In the genomic region with DNA sequence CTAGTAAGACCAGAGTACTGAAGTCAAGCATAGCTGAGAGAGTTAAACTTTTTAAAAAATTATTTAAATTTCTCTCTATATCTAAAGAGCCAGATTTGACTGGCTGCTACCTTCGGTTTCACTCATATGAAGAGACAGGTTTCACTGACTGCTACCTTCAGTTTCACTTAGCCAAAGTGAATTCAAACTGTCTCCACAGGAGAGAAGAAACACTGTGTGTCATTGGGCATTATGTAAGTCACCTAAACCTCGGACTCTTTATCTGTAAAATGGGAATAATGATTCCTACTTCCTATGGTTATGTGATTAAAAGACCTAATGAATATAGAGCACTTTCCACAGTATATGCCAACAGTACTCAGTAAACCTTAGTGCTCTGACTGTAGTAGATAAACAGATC, we compare ENCODE assay signal across 11 cellular contexts. TPM values are rescaled to one million over a fixed set of nuclear protein-coding genes. Genes with fewer than 3 reads are reported as not detected.
DNase-seq lines count a peak whose midpoint lies in the region; ATAC-seq and TF ChIP-seq lines count a peak whose summit lies in the region.
"Had no signal": no experiment of that assay in that cellular context is flagged by ENCODE, and none has a peak within 500 bp of the region (broad histone marks: within the 10 kb centered on the region; RNA-seq: fewer than 3 reads in every experiment).

No MANE protein-coding gene starts in this region.

- H4K91ac ChIP-seq in mesenchymal stem cell (ENCODE audit: low read length), result no peak overlapping the region

- DNase-seq in Caco-2 (no peak), breast epithelium (ENCODE audit: low spot score in 2 of 2) (no peak), HUDEP-2 (lab: John Stamatoyannopoulos, UW; ENCODE audit: unreplicated experiment in 76 of 76) (no peak), mesenchymal stem cell (no peak)
- no peak for DNase-seq in activated T-cell treated with anti-CD3 and anti-CD28 coated beads, Interleukin-2, amount 50 U/mL, for 24 hours
- DNase-seq in activated CD4-positive, alpha-beta T cell treated with anti-CD3 and anti-CD28 coated beads for 4 hours, result no peak

- no TSS peak for BruUV-seq in Caco-2 (replicated peaks; lab: Mats Ljungman, UMichigan)

- ATAC-seq in GM19397 (IDR thresholded peaks at IDR 0.05; ENCODE audit: unreplicated experiment), result peak; percentile 83
- ATAC-seq in HG03060 (IDR thresholded peaks at IDR 0.05; ENCODE audit: low read depth, unreplicated experiment), result peak; percentile 91

- H2AFZ ChIP-seq in mesenchymal stem cell (ENCODE audit: low read depth, low read length), result no peak overlapping the region

- intact Hi-C loops in Caco-2 (cut with micrococcal nuclease; ENCODE audit: unreplicated experiment), result no loop called here
- intact Hi-C loops in breast epithelium (cut with DNase I; ENCODE audit: low total_unique reads), result no loop called here

- H3K4me1 Mint-ChIP-seq in Caco-2 (ENCODE audit: low read depth, unreplicated experiment), result peaks cover 7% of the 10 kb centered on the region
- H3K4me1 Mint-ChIP-seq in activated T-cell treated with anti-CD3 and anti-CD28 coated beads, Interleukin-2, amount 50 U/mL, for 24 hours (ENCODE audit: low read depth), result peaks cover 2% of the 10 kb centered on the region

- no peak overlapping the region for H2BK15ac ChIP-seq in mesenchymal stem cell (ENCODE audit: low read depth, poor library complexity, severe bottlenecking)

- H3K36me3 Mint-ChIP-seq in Caco-2 (ENCODE audit: insufficient read depth, unreplicated experiment), result no peaks in the 10 kb centered on the region
- no peaks in the 10 kb centered on the region for H3K36me3 Mint-ChIP-seq in activated T-cell treated with anti-CD3 and anti-CD28 coated beads, Interleukin-2, amount 50 U/mL, for 24 hours (ENCODE audit: low read depth)
- H3K36me3 Mint-ChIP-seq: brain had no signal

- no peaks in the 10 kb centered on the region for H3K79me1 ChIP-seq in mesenchymal stem cell (replicated peaks; ENCODE audit: low read length, poor library complexity, severe bottlenecking)

- H3K4me3 Mint-ChIP-seq in Caco-2 (ENCODE audit: unreplicated experiment), result peak overlapping the region; percentile 2
- no peak overlapping the region for H3K4me3 Mint-ChIP-seq in activated T-cell treated with anti-CD3 and anti-CD28 coated beads, Interleukin-2, amount 50 U/mL, for 24 hours
- H3K4me3 Mint-ChIP-seq: brain; T-helper 1 cell treated with Interleukin-12 subunit alpha and Interleukin-12 subunit beta and Interleukin-4 antibody, amounts not matched to agents 30 μg/mL and 1 μg/mL, for 36 hours had no signal

- no peak overlapping the region for H2BK5ac ChIP-seq in mesenchymal stem cell (ENCODE audit: low read depth, low read length, poor library complexity, severe bottlenecking)

- TF ChIP-seq CTCF in Caco-2 (IDR thresholded peaks at IDR 0.05; ENCODE audit: insufficient read depth in 1 of 2, low read depth in 1 of 2, low read length in 1 of 2, severe bottlenecking in 1 of 2, unreplicated experiment in 1 of 2), result no peak
- TF ChIP-seq CTCF in breast epithelium (IDR thresholded peaks at IDR 0.05), result no peak

- peaks cover 6% of the 10 kb centered on the region for H3K9me3 Mint-ChIP-seq in Caco-2 (ENCODE audit: unreplicated experiment)
- no peaks in the 10 kb centered on the region for H3K9me3 Mint-ChIP-seq in activated T-cell treated with anti-CD3 and anti-CD28 coated beads, Interleukin-2, amount 50 U/mL, for 24 hours
- H3K9me3 Mint-ChIP-seq: brain; T-helper 1 cell treated with Interleukin-12 subunit alpha and Interleukin-12 subunit beta and Interleukin-4 antibody, amounts not matched to agents 30 μg/mL and 1 μg/mL, for 36 hours had no signal

- H3K27ac Mint-ChIP-seq in Caco-2 (ENCODE audit: unreplicated experiment), result no peak overlapping the region
- no peak overlapping the region for H3K27ac Mint-ChIP-seq in activated T-cell treated with anti-CD3 and anti-CD28 coated beads, Interleukin-2, amount 50 U/mL, for 24 hours
- H3K27ac Mint-ChIP-seq: T-helper 1 cell treated with Interleukin-12 subunit alpha and Interleukin-12 subunit beta and Interleukin-4 antibody, amounts not matched to agents 30 μg/mL and 1 μg/mL, for 36 hours had no signal

- no peaks in the 10 kb centered on the region for H3K4me1 ChIP-seq in Caco-2
- H3K4me1 ChIP-seq in breast epithelium, result no peaks in the 10 kb centered on the region
- peaks cover 6% of the 10 kb centered on the region for H3K4me1 ChIP-seq in mesenchymal stem cell (ENCODE audit: control insufficient read depth, insufficient read depth, low read depth, low read length)
- H3K4me1 ChIP-seq: BLaER1 had no signal

- TF ChIP-seq POLR2A in breast epithelium (IDR thresholded peaks at IDR 0.05), result no peak

- POLR2A ChIA-PET in Caco-2 (lab: Charles Lee), result no interaction called here

- no CpG with 5 or more reads among the region's 2 CpGs for WGBS in mesenchymal stem cell

- H3K36me3 ChIP-seq in Caco-2 (ENCODE audit: control insufficient read depth, insufficient read depth, low read length) (no peaks in the 10 kb centered on the region), breast epithelium (no peaks in the 10 kb centered on the region), mesenchymal stem cell (ENCODE audit: control insufficient read depth in 1 of 2, insufficient read depth in 2 of 2, low read depth in 1 of 2, low read length in 2 of 2) (no peaks in the 10 kb centered on the region)
- H3K36me3 ChIP-seq: BLaER1 had no signal

- no peak overlapping the region for H4K8ac ChIP-seq in mesenchymal stem cell (ENCODE audit: low read length)

- no peaks in the 10 kb centered on the region for H3K9me3 ChIP-seq in Caco-2
- no peaks in the 10 kb centered on the region for H3K9me3 ChIP-seq in breast epithelium
- H3K9me3 ChIP-seq in mesenchymal stem cell (ENCODE audit: control insufficient read depth, low read length), result no peaks in the 10 kb centered on the region
- H3K9me3 ChIP-seq: BLaER1 had no signal

- CTCF ChIA-PET in Caco-2 (lab: Charles Lee), result no interaction called here

- H3K23ac ChIP-seq in mesenchymal stem cell (ENCODE audit: low read length in 2 of 2), result no peak overlapping the region

- H3K4me2 ChIP-seq in mesenchymal stem cell (ENCODE audit: low read length, poor library complexity, severe bottlenecking), result no peak overlapping the region
- H3K4me2 ChIP-seq: BLaER1 had no signal

- no peak overlapping the region for H3K9ac ChIP-seq in mesenchymal stem cell (ENCODE audit: low read length)
- H3K9ac ChIP-seq: BLaER1 had no signal

- H3K14ac ChIP-seq in mesenchymal stem cell (ENCODE audit: low read length in 2 of 2), result no peak overlapping the region

- H2BK12ac ChIP-seq in mesenchymal stem cell (ENCODE audit: low read length in 2 of 2), result no peak overlapping the region

- no peak overlapping the region for H3K18ac ChIP-seq in mesenchymal stem cell (ENCODE audit: low read depth in 1 of 2, low read length in 2 of 2)

- H3K27me3 ChIP-seq in Caco-2 (replicated peaks; ENCODE audit: control insufficient read depth, insufficient read depth, low read length) (no peaks in the 10 kb centered on the region), breast epithelium (no peaks in the 10 kb centered on the region), mesenchymal stem cell (ENCODE audit: control insufficient read depth in 1 of 2, insufficient read depth in 1 of 2, low read length in 2 of 2) (peaks cover 0 to 2% of the 10 kb centered on the region in 2 experiments)
- H3K27me3 ChIP-seq: BLaER1 had no signal

- H3K4me3 ChIP-seq in Caco-2 (ENCODE audit: low read depth, low read length) (no peak overlapping the region), breast epithelium (no peak overlapping the region), mesenchymal stem cell (ENCODE audit: insufficient read depth in 1 of 2, low read depth in 1 of 2, low read length in 2 of 2) (no peak overlapping the region)
- H3K4me3 ChIP-seq: BLaER1 had no signal

- no peak overlapping the region for H3K4ac ChIP-seq in mesenchymal stem cell (ENCODE audit: low read depth in 1 of 2, low read length in 2 of 2)

- no peak overlapping the region for H2BK120ac ChIP-seq in mesenchymal stem cell (ENCODE audit: low read depth, low read length)

- peaks cover 2% of the 10 kb centered on the region for H3K27me3 Mint-ChIP-seq in Caco-2 (ENCODE audit: insufficient read depth, unreplicated experiment)
- peaks cover 25% of the 10 kb centered on the region for H3K27me3 Mint-ChIP-seq in activated T-cell treated with anti-CD3 and anti-CD28 coated beads, Interleukin-2, amount 50 U/mL, for 24 hours

- no peak overlapping the region for H2AK5ac ChIP-seq in mesenchymal stem cell (ENCODE audit: low read length, severe bottlenecking)

- H3K27ac ChIP-seq in breast epithelium, result peak overlapping the region; percentile 39 to 84
- H3K27ac ChIP-seq in mesenchymal stem cell (ENCODE audit: low read length, poor library complexity, severe bottlenecking), result no peak overlapping the region
- H3K27ac ChIP-seq: BLaER1 had no signal

RNA-seq across cellular contexts. Expression of a gene that starts 41.6 kb away (rescaled TPM):
- total RNA-seq in Caco-2 (2022) (72.6 and 82.9 TPM in 2 replicates), breast epithelium (10 to 100 TPM; 25.8 to 85.6 (median 40.6) TPM)
- polyA plus RNA-seq in mesenchymal stem cell (2013, experiment 1 of 2), result 0.19 TPM
- 0.38 TPM for polyA plus RNA-seq in mesenchymal stem cell (2013, experiment 2 of 2)
